In the genomic region with DNA sequence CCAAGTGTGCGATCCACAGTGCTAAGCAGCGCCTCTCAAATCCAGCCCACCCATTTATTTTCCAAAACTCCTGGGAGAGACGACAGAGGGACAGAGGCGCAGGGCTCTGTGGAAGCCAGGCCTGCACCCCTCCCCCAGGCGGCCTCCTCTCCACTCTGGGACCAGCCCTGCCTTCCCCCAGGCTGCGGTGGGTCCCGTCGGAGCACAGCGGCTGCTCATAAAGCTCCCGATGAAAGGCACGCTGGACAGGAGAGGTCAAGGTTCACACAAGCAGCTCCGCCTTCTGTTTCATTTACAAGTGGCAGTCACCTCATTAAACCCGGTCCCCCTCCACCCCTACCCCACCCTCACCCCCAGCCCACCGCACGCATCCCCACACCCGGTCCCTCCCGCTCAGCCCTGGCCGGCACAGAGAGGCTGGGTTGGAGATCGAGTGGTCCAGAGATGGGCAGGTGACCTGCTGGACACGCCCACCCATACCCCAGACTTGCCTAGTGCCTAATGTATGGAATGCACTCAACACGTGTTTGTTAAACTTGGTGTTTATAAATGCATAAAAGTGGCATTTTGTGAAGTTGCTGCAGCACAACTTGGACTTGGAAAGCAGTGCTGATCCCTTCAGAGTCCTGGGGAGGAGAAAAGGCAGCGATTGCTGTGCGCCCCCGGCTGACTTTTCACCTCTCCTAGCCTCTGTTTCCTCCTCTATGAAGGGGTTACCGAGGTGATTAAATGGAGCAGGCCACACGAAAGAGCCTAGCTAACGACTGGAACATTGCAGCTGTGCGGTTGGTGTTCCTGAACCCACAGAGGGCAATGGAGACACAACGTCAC, we compare ENCODE assay signal across 1 cellular context.
TF ChIP-seq lines count a peak whose summit lies in the region.

No MANE protein-coding gene starts in this region.

TF ChIP-seq in WTC11, 78 proteins besides CTCF, POLR2A, EP300 and RAD21 (continued from another document):
- TF ChIP-seq ZBTB21 (CRISPR knock-in tag; IDR thresholded peaks at IDR 0.05; ENCODE audit: borderline replicate concordance) (no peak), CREM (CRISPR knock-in tag; IDR thresholded peaks at IDR 0.05) (no peak), CDX4 (CRISPR knock-in tag; IDR thresholded peaks at IDR 0.05; ENCODE audit: borderline replicate concordance) (no peak), MYBL2 (CRISPR knock-in tag; IDR thresholded peaks at IDR 0.05) (no peak), TEAD1 (CRISPR knock-in tag; IDR thresholded peaks at IDR 0.05) (no peak), E2F4 (CRISPR knock-in tag; IDR thresholded peaks at IDR 0.05; ENCODE audit: borderline replicate concordance, low read depth) (no peak), MXD4 (CRISPR knock-in tag; IDR thresholded peaks at IDR 0.05; ENCODE audit: borderline replicate concordance) (no peak), USF2 (CRISPR knock-in tag; IDR thresholded peaks at IDR 0.05) (no peak)
- TF ChIP-seq, protein P1, sequence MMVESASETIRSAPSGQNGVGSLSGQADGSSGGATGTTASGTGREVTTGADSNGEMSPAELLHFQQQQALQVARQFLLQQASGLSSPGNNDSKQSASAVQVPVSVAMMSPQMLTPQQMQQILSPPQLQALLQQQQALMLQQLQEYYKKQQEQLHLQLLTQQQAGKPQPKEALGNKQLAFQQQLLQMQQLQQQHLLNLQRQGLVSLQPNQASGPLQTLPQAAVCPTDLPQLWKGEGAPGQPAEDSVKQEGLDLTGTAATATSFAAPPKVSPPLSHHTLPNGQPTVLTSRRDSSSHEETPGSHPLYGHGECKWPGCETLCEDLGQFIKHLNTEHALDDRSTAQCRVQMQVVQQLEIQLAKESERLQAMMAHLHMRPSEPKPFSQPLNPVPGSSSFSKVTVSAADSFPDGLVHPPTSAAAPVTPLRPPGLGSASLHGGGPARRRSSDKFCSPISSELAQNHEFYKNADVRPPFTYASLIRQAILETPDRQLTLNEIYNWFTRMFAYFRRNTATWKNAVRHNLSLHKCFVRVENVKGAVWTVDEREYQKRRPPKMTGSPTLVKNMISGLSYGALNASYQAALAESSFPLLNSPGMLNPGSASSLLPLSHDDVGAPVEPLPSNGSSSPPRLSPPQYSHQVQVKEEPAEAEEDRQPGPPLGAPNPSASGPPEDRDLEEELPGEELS (CRISPR knock-in tag; IDR thresholded peaks at IDR 0.05), result no peak
